In genomic region chr6:157273756-157274088, GRCh38 we compare ENCODE assay signal across 8 cellular contexts. TPM values are rescaled to one million over a fixed set of nuclear protein-coding genes. Genes with fewer than 3 reads are reported as not detected.
DNase-seq lines count a peak whose midpoint lies in the region; ATAC-seq and TF ChIP-seq lines count a peak whose summit lies in the region.

No MANE protein-coding gene starts in this region.

- H2AFZ ChIP-seq in hepatocyte = peak overlapping the region; percentile 99

- H3K9me3 ChIP-seq in hepatocyte (ENCODE audit: low read depth) = no peaks in the 10 kb centered on the region

- peaks cover 10% of the 10 kb centered on the region for H3K9me3 Mint-ChIP-seq in T-helper 1 cell treated with Interleukin-12 subunit alpha and Interleukin-12 subunit beta and Interleukin-4 antibody, amounts not matched to agents 30 μg/mL and 1 μg/mL, for 36 hours
- H3K9me3 Mint-ChIP-seq in activated naive CD8-positive, alpha-beta T cell treated with anti-CD3 and anti-CD28 coated beads, Interleukin-2, amount 50 U/mL, for 24 hours = peaks cover 10% of the 10 kb centered on the region

- peak overlapping the region; percentile 94 for H3K27ac ChIP-seq in hepatocyte

- TF ChIP-seq CTCF in hepatocyte (IDR thresholded peaks at IDR 0.05; ENCODE audit: poor library complexity) = no peak

- peaks cover 13% of the 10 kb centered on the region for H3K27me3 Mint-ChIP-seq in T-helper 1 cell treated with Interleukin-12 subunit alpha and Interleukin-12 subunit beta and Interleukin-4 antibody, amounts not matched to agents 30 μg/mL and 1 μg/mL, for 36 hours (ENCODE audit: low read depth)
- H3K27me3 Mint-ChIP-seq in activated naive CD8-positive, alpha-beta T cell treated with anti-CD3 and anti-CD28 coated beads, Interleukin-2, amount 50 U/mL, for 24 hours = no peaks in the 10 kb centered on the region

- DNase-seq in SIG-M5 treated with dmso at 0.1 percent for 504 hours (lab: John Stamatoyannopoulos, UW; ENCODE audit: unreplicated experiment) = peak; percentile 38
- DNase-seq in SIG-M5 (lab: John Stamatoyannopoulos, UW) = no peak
- peak in 45 of 76 experiments; percentile 7 to 61 (median 39) for DNase-seq in HUDEP-2 (lab: John Stamatoyannopoulos, UW; ENCODE audit: unreplicated experiment in 76 of 76)
- DNase-seq in activated naive CD8-positive, alpha-beta T cell treated with anti-CD3 and anti-CD28 coated beads, Interleukin-2, amount 50 U/mL, for 24 hours = peak; percentile 73
- DNase-seq in hepatocyte (ENCODE audit: low spot score) = peak; percentile 72
- peak; percentile 71 for DNase-seq in stimulated activated CD4-positive, alpha-beta T cell treated with anti-CD3 and anti-CD28 coated beads, Interleukin-4, amount 100 ng/mL, for 1 hour

- peak overlapping the region; percentile 99 for H3K4me2 ChIP-seq in hepatocyte

- no peaks in the 10 kb centered on the region for H3K79me2 ChIP-seq in hepatocyte

- H3K4me3 Mint-ChIP-seq in T-helper 1 cell treated with Interleukin-12 subunit alpha and Interleukin-12 subunit beta and Interleukin-4 antibody, amounts not matched to agents 30 μg/mL and 1 μg/mL, for 36 hours = peak overlapping the region; percentile 86
- peak overlapping the region; percentile 82 for H3K4me3 Mint-ChIP-seq in activated naive CD8-positive, alpha-beta T cell treated with anti-CD3 and anti-CD28 coated beads, Interleukin-2, amount 50 U/mL, for 24 hours

- H3K4me1 Mint-ChIP-seq in T-helper 1 cell treated with Interleukin-12 subunit alpha and Interleukin-12 subunit beta and Interleukin-4 antibody, amounts not matched to agents 30 μg/mL and 1 μg/mL, for 36 hours (ENCODE audit: low read depth) = peaks cover 4% of the 10 kb centered on the region
- peaks cover 10% of the 10 kb centered on the region for H3K4me1 Mint-ChIP-seq in activated naive CD8-positive, alpha-beta T cell treated with anti-CD3 and anti-CD28 coated beads, Interleukin-2, amount 50 U/mL, for 24 hours

- no peaks in the 10 kb centered on the region for H3K27me3 ChIP-seq in hepatocyte

- H3K27ac Mint-ChIP-seq in T-helper 1 cell treated with Interleukin-12 subunit alpha and Interleukin-12 subunit beta and Interleukin-4 antibody, amounts not matched to agents 30 μg/mL and 1 μg/mL, for 36 hours = peak overlapping the region; percentile 86
- H3K27ac Mint-ChIP-seq in activated naive CD8-positive, alpha-beta T cell treated with anti-CD3 and anti-CD28 coated beads, Interleukin-2, amount 50 U/mL, for 24 hours = peak overlapping the region; percentile 65

- no peaks in the 10 kb centered on the region for H3K36me3 ChIP-seq in hepatocyte (replicated peaks; ENCODE audit: insufficient read depth, low read depth)

- H3K36me3 Mint-ChIP-seq in T-helper 1 cell treated with Interleukin-12 subunit alpha and Interleukin-12 subunit beta and Interleukin-4 antibody, amounts not matched to agents 30 μg/mL and 1 μg/mL, for 36 hours (ENCODE audit: low read depth) = peaks cover 4% of the 10 kb centered on the region
- H3K36me3 Mint-ChIP-seq in activated naive CD8-positive, alpha-beta T cell treated with anti-CD3 and anti-CD28 coated beads, Interleukin-2, amount 50 U/mL, for 24 hours (ENCODE audit: low read depth) = no peaks in the 10 kb centered on the region

- peak; percentile 67 for ATAC-seq in activated naive CD8-positive, alpha-beta T cell treated with anti-CD3 and anti-CD28 coated beads, Interleukin-2, amount 50 U/mL, for 24 hours
- ATAC-seq in GM21447 (IDR thresholded peaks at IDR 0.05; ENCODE audit: unreplicated experiment) = no peak

- H4K20me1 ChIP-seq in hepatocyte (ENCODE audit: insufficient read depth, poor library complexity, severe bottlenecking) = no peaks in the 10 kb centered on the region

- peaks cover 26% of the 10 kb centered on the region for H3K4me1 ChIP-seq in hepatocyte (ENCODE audit: insufficient read depth)

- WGBS in hepatocyte (ENCODE audit: low lambda C conversion rate, missing lambda C conversion rate) = 24% methylated on average over 12 of the region's 12 CpGs

- H3K9me2 ChIP-seq in hepatocyte (replicated peaks; ENCODE audit: insufficient read depth) = no peaks in the 10 kb centered on the region

- H3K4me3 ChIP-seq in hepatocyte = peak overlapping the region; percentile 81

RNA-seq across cellular contexts. Expression of gene TMEM242, which starts 49.6 kb away (rescaled TPM):
- total RNA-seq in hepatocyte = 8.7 and 9.0 TPM in 2 replicates
- 13.7 TPM in 2 replicates for polyA plus RNA-seq in hepatocyte
